ENCODE assay signal across 21 cellular contexts in the genomic region with DNA sequence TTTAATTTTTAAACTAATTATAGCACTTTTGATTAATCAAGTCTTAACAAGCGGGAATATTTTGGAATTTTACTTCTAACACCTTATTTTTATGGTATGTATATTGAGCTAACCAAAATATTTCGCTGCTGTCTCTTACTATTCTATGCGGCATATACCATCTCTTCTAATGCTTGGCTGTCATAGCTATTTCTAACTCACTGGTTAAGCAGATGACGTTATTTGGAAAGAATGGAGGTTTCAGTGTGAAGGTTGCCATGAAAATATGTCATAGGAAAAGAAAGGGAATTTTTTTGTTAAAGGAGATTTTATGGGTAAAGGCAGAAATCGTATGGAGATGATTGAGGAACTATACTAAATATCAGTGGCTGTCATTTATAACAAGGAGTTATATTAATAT.
DNase-seq lines count a peak whose midpoint lies in the region; ATAC-seq and TF ChIP-seq lines count a peak whose summit lies in the region.
"Had no signal": no experiment of that assay in that cellular context is flagged by ENCODE, and none has a peak within 500 bp of the region (broad histone marks: within the 10 kb centered on the region; RNA-seq: fewer than 3 reads in every experiment).

No MANE protein-coding gene starts in this region.

- no peak overlapping the region for H4K8ac ChIP-seq in mesenchymal stem cell (ENCODE audit: low read length)

- intact Hi-C loops in tibial artery (cut with DNase I; ENCODE audit: low total_unique reads) = no loop called here

- no peak overlapping the region for H3K23ac ChIP-seq in mesenchymal stem cell (ENCODE audit: low read length in 2 of 2)

- no peaks in the 10 kb centered on the region for H4K20me1 ChIP-seq in GM23248 (ENCODE audit: insufficient read depth)

- no peak for ATAC-seq in HG03280 (IDR thresholded peaks at IDR 0.05; ENCODE audit: unreplicated experiment)
- ATAC-seq: CD8-positive, alpha-beta T cell; GM23338 had no signal

- no peak overlapping the region for H2AK5ac ChIP-seq in mesenchymal stem cell (ENCODE audit: low read length, severe bottlenecking)

- no peak overlapping the region for H2BK12ac ChIP-seq in mesenchymal stem cell (ENCODE audit: low read length in 2 of 2)

- H2BK15ac ChIP-seq in mesenchymal stem cell (ENCODE audit: low read depth, poor library complexity, severe bottlenecking) = no peak overlapping the region

- peaks cover 5% of the 10 kb centered on the region; the same call in 1 of the 2 replicates for H3F3A ChIP-seq in GM23248 (ENCODE audit: insufficient read depth)

- H2BK5ac ChIP-seq in mesenchymal stem cell (ENCODE audit: low read depth, low read length, poor library complexity, severe bottlenecking) = no peak overlapping the region

- H3K9me3 ChIP-seq in GM23248 (ENCODE audit: low read depth) = no peaks in the 10 kb centered on the region
- no peaks in the 10 kb centered on the region for H3K9me3 ChIP-seq in mesenchymal stem cell (ENCODE audit: control insufficient read depth, low read length)
- H3K9me3 ChIP-seq in tibial artery = no peaks in the 10 kb centered on the region
- H3K9me3 ChIP-seq: Caco-2, MG63, SJSA1 had no signal

- H3K9ac ChIP-seq in GM23248 (no peak overlapping the region), mesenchymal stem cell (ENCODE audit: low read length) (peak overlapping the region; percentile 71)

- no peak overlapping the region for H3K4me3 ChIP-seq in GM23248
- H3K4me3 ChIP-seq in coronary artery = peak overlapping the region; percentile 37
- H3K4me3 ChIP-seq in mesenchymal stem cell (ENCODE audit: insufficient read depth in 1 of 2, low read depth in 1 of 2, low read length in 2 of 2) = no peak overlapping the region
- H3K4me3 ChIP-seq in tibial artery = peak overlapping the region; percentile 42 to 44
- H3K4me3 ChIP-seq: GM23338, MG63, SJSA1 had no signal

- H3K4me1 ChIP-seq in GM23248 (ENCODE audit: insufficient read depth) = peaks cover 22% of the 10 kb centered on the region
- no peaks in the 10 kb centered on the region for H3K4me1 ChIP-seq in mesenchymal stem cell (ENCODE audit: control insufficient read depth, insufficient read depth, low read depth, low read length)
- H3K4me1 ChIP-seq in tibial artery = peaks cover 0 to 55% (median 9%) of the 10 kb centered on the region in 4 donors
- H3K4me1 ChIP-seq: Caco-2 had no signal

- no peak overlapping the region for H3K14ac ChIP-seq in mesenchymal stem cell (ENCODE audit: low read length in 2 of 2)

- H2BK120ac ChIP-seq in mesenchymal stem cell (ENCODE audit: low read depth, low read length) = no peak overlapping the region

- in situ Hi-C loops in GM23248 (cut with MboI) = no loop called here

- H3K9me2 ChIP-seq in GM23248 (ENCODE audit: insufficient read depth) = no peaks in the 10 kb centered on the region

- no peak for TF ChIP-seq CTCF in coronary artery (IDR thresholded peaks at IDR 0.05)
- no peak for TF ChIP-seq CTCF in tibial artery (IDR thresholded peaks at IDR 0.05)

- H3K36me3 ChIP-seq in GM23248 (ENCODE audit: low read depth) (no peaks in the 10 kb centered on the region), mesenchymal stem cell (ENCODE audit: control insufficient read depth in 1 of 2, insufficient read depth in 2 of 2, low read depth in 1 of 2, low read length in 2 of 2) (no peaks in the 10 kb centered on the region), tibial artery (no peaks in the 10 kb centered on the region)
- H3K36me3 ChIP-seq: MG63, SJSA1 had no signal

- H2AFZ ChIP-seq in GM23248 = no peak overlapping the region
- no peak overlapping the region for H2AFZ ChIP-seq in mesenchymal stem cell (ENCODE audit: low read depth, low read length)
- H2AFZ ChIP-seq: GM23338 had no signal

- WGBS in GM23248 (ENCODE audit: low coverage in 1 of 2, low lambda C conversion rate in 2 of 2, missing lambda C conversion rate in 2 of 2), 2 experiments = 50 to 60% methylated on average over 5 of the region's 5 CpGs
- 91% methylated on average over 3 of the region's 5 CpGs for WGBS in mesenchymal stem cell

- peaks cover 2% of the 10 kb centered on the region for H3K79me1 ChIP-seq in mesenchymal stem cell (replicated peaks; ENCODE audit: low read length, poor library complexity, severe bottlenecking)

- H3K79me2 ChIP-seq in GM23248 (ENCODE audit: insufficient read depth) = no peaks in the 10 kb centered on the region

- H4K91ac ChIP-seq in mesenchymal stem cell (ENCODE audit: low read length) = no peak overlapping the region

- no peaks in the 10 kb centered on the region for H3K27me3 ChIP-seq in GM23248 (replicated peaks; ENCODE audit: insufficient read depth)
- no peaks in the 10 kb centered on the region for H3K27me3 ChIP-seq in mesenchymal stem cell (ENCODE audit: control insufficient read depth in 1 of 2, insufficient read depth in 1 of 2, low read length in 2 of 2)
- no peaks in the 10 kb centered on the region for H3K27me3 ChIP-seq in tibial artery
- H3K27me3 ChIP-seq: MG63, SJSA1 had no signal

- H3K27ac ChIP-seq in GM23248 (no peak overlapping the region), coronary artery (peak overlapping the region in 1 of 2 donors; percentile 39), mesenchymal stem cell (ENCODE audit: low read length, poor library complexity, severe bottlenecking) (no peak overlapping the region), tibial artery (peak overlapping the region; percentile 50 to 56)
- H3K27ac ChIP-seq: SJSA1 had no signal

- no peak overlapping the region for H3K18ac ChIP-seq in mesenchymal stem cell (ENCODE audit: low read depth in 1 of 2, low read length in 2 of 2)

- H3K4me2 ChIP-seq in GM23248 (ENCODE audit: unreplicated experiment) (no peak overlapping the region), mesenchymal stem cell (ENCODE audit: low read length, poor library complexity, severe bottlenecking) (no peak overlapping the region)
- H3K4me2 ChIP-seq: GM23338 had no signal

- H3K4ac ChIP-seq in mesenchymal stem cell (ENCODE audit: low read depth in 1 of 2, low read length in 2 of 2) = no peak overlapping the region

- peak; percentile 65 for DNase-seq in GM23248
- DNase-seq in coronary artery (ENCODE audit: low spot score) = no peak
- DNase-seq in mesenchymal stem cell = peak; percentile 32
- DNase-seq in tibial artery = no peak
- no peak for DNase-seq in GDM1 (lab: John Stamatoyannopoulos, UW)
- no peak for DNase-seq in DMS53 treated with DMSO at 0.1 percent for 48 hours (lab: John Stamatoyannopoulos, UW; ENCODE audit: unreplicated experiment)
- DNase-seq: C1 segment of cervical spinal cord; Caco-2; CD8-positive, alpha-beta T cell; DMS79; H9; KBM-7; MG63; NCI-H2029 treated with DMSO at 0.1 percent for 48 hours; NCI-H2227 treated with DMSO at 0.1 percent for 48 hours; NCI-H69; Right ventricle myocardium superior; RPMI8226 had no signal

Comparison
In these comparisons a context has a peak if more than half of its experiments do, and no peak if none do; other contexts are left out.
1. DNase-seq: peak in GM23248 (single experiment) and mesenchymal stem cell (single experiment); none in coronary artery (single experiment), tibial artery (0 of 2), GDM1 (single experiment) and DMS53 treated with DMSO at 0.1 percent for 48 hours (single experiment).
2. H3K27ac ChIP-seq: peak in tibial artery (2 of 2); none in GM23248 (single experiment) and mesenchymal stem cell (single experiment).
3. H3K4me3 ChIP-seq: peak in coronary artery (single experiment) and tibial artery (2 of 2); none in GM23248 (single experiment) and mesenchymal stem cell (0 of 2).